In the genomic region with DNA sequence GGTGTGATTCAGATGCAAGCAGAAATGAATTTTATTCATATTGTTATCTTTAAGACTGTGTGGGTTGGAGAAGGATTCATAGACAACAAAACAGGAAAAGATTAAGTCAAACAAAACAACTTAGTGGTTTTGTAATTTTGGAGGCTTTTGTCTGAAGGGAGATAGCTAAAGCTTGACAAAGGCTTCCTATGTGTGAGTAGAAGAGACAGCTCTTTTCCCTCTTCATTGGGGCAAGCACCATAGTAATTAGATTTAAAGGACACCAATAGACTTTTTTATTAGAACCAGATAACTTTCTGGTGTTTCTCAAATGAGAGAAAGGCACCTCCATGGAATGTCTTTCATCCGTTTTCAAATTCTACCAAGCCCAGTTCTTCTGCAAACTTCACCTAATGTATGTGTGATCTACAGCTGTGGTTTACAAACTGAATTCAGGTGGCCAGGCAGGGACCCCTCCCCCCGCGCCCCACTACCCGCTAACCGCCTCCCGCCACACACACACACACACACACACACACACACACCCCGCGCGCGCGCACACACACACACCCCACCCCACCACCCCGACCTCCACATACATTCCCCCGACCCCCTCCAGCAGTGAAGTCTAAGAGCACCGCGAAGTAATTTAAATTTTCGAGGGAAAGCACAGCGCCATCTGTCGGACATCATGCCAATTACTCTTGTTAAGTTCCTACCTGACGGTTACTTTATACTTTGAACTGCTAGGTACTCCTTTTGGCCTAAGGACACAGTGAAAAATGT, we compare ENCODE assay signal across 8 cellular contexts. TPM values are rescaled to one million over a fixed set of nuclear protein-coding genes. Genes with fewer than 3 reads are reported as not detected.
DNase-seq lines count a peak whose midpoint lies in the region; ATAC-seq, FAIRE-seq and TF ChIP-seq lines count a peak whose summit lies in the region.

No MANE protein-coding gene starts in this region.

- peak overlapping the region; percentile 39; the same call in 1 of the 2 replicates for H2AFZ ChIP-seq in GM12878 (ENCODE audit: control insufficient read depth, low read depth, low read length)

- TF ChIP-seq CTCF in AG10803 (conservative IDR thresholded peaks at IDR 0.05; ENCODE audit: low read length) (peak; percentile 68), GM12878 (IDR thresholded peaks at IDR 0.05 in 2 of 3, conservative IDR thresholded peaks at IDR 0.05 in 1 of 3; ENCODE audit: control insufficient read depth in 2 of 3, extremely low read depth in 1 of 3, insufficient read depth in 1 of 3, low read depth in 3 of 3, low read length in 3 of 3) (peak; percentile 63 to 69 (median 66))

- intact Hi-C loops in GM12878 (cut with micrococcal nuclease; ENCODE audit: unreplicated experiment) = loop anchor here (1.0 kb wide), 1 partner anchor 211 kb away; no protein-coding TSS in a partner anchor

- no TSS peak for BruUV-seq in GM12878 (replicated peaks; lab: Mats Ljungman, UMichigan)

- 3% methylated on average over 9 of the region's 19 CpGs for WGBS in GM12878 (ENCODE audit: insufficient coverage, insufficient replicate concordance, low lambda C conversion rate, missing lambda C conversion rate)

- in situ Hi-C loops in GM12878 (cut with MboI) = no loop called here

- H3K4me2 ChIP-seq in GM12878 (ENCODE audit: control insufficient read depth, insufficient read depth) = peak overlapping the region; percentile 42; the same call in 1 of the 2 replicates

- no peaks in the 10 kb centered on the region for H4K20me1 ChIP-seq in GM12878 (ENCODE audit: control insufficient read depth, insufficient read depth)

- no peak for TF ChIP-seq EP300 in GM12878 (IDR thresholded peaks at IDR 0.05; ENCODE audit: borderline replicate concordance in 1 of 2, control insufficient read depth in 1 of 2, low read depth in 2 of 2, low read length in 2 of 2)

- no peak for TF ChIP-seq POLR2A in GM12878 (IDR thresholded peaks at IDR 0.05; ENCODE audit: low read depth, low read length)

- H3K9me3 ChIP-seq in GM12878 (replicated peaks; ENCODE audit: control insufficient read depth, insufficient read depth, low read length) = no peaks in the 10 kb centered on the region

- SMC1A ChIA-PET in GM12878 (lab: Charles Lee; ENCODE audit: uncharacterized antibody, unreplicated experiment) = interaction anchor here (0.7 to 2.0 kb wide), 2 partner anchors 16 to 212 kb away, joined by 3 to 16 read pairs; no protein-coding TSS in a partner anchor

- peak; percentile 57 for TF ChIP-seq RAD21 in GM12878 (IDR thresholded peaks at IDR 0.05; ENCODE audit: insufficient read depth, low read depth, low read length)

- RAD21 ChIA-PET in GM12878 (lab: Charles Lee; ENCODE audit: unreplicated experiment) = interaction anchor here (1.3 to 1.8 kb wide), 2 partner anchors 211 to 381 kb away, joined by 3 to 9 read pairs; no protein-coding TSS in a partner anchor

- H3K27ac ChIP-seq in GM12878 (ENCODE audit: control insufficient read depth, insufficient read depth) = no peak overlapping the region

- ATAC-seq in HG03575 (IDR thresholded peaks at IDR 0.05; ENCODE audit: extremely low read depth, insufficient number of reproducible peaks, low FRiP score, unreplicated experiment) (peak; percentile 44), GM12878 (peak; percentile 92)

- no peak overlapping the region for H3K9ac ChIP-seq in GM12878 (ENCODE audit: control insufficient read depth, insufficient read depth, low read length)

- peak; percentile 96 for FAIRE-seq in GM12878 (lab: Jason Lieb, UNC)

- POLR2A ChIA-PET in GM12878 (lab: Charles Lee) = interaction anchor here (0.6 kb wide), 1 partner anchor 22 kb away, joined by 3 read pairs; no protein-coding TSS in a partner anchor

- H3K27me3 ChIP-seq in GM12878 (replicated peaks in 1 of 2; ENCODE audit: control insufficient read depth in 2 of 2, insufficient read depth in 2 of 2, low read length in 1 of 2) = no peaks in the 10 kb centered on the region

- no peaks in the 10 kb centered on the region for H3K36me3 ChIP-seq in GM12878 (ENCODE audit: control insufficient read depth in 2 of 2, insufficient read depth in 2 of 2, low read length in 1 of 2)

- DNase-seq in AG10803 (ENCODE audit: low read depth) (peak; percentile 45), GM19238 (ENCODE audit: insufficient read length, low spot score) (peak; percentile 24), T-helper 22 cell (ENCODE audit: low read depth) (peak; percentile 11), GM12878 (ENCODE audit: low read depth, low spot score) (peak; percentile 19), iPS-NIHi11 (ENCODE audit: low spot score) (peak; percentile 82), NCI-H524 treated with DMSO at 0.1 percent for 48 hours (lab: John Stamatoyannopoulos, UW) (no peak)
- peak; percentile 26 to 54 for DNase-seq in stimulated activated CD4-positive, alpha-beta T cell treated with anti-CD3 and anti-CD28 coated beads, Interleukin-15, amount 100 ng/mL, for 48 hours (ENCODE audit: low read depth in 2 of 2)

- H3K4me3 ChIP-seq in AG10803 (ENCODE audit: low read length) (peak overlapping the region; percentile 12; the same call in 1 of the 2 replicates), GM12878 (no peak overlapping the region)

- no peaks in the 10 kb centered on the region for H3K79me2 ChIP-seq in GM12878 (ENCODE audit: control insufficient read depth, insufficient read depth, low read length)

- CTCF ChIA-PET in GM12878 (lab: Yijun Ruan, JAX) = interaction anchor here (0.7 to 3.0 kb wide), 23 partner anchors 11 to 651 kb away, joined by 3 to 24 read pairs (median 4); no protein-coding TSS in a partner anchor

- H3K4me1 ChIP-seq in GM12878 (ENCODE audit: control insufficient read depth, insufficient read depth, low read length) = no peaks in the 10 kb centered on the region

TF ChIP-seq in GM12878, 131 proteins besides CTCF, POLR2A, EP300 and RAD21:
- TF ChIP-seq YY1 (IDR thresholded peaks at IDR 0.05; ENCODE audit: low read depth, low read length) (0 out of 2 replicates have a peak, but pooled peaks have one; percentile 14), ZBTB33 (IDR thresholded peaks at IDR 0.05) (0 out of 2 replicates have a peak, but pooled peaks have one; percentile 35), SMC3 (IDR thresholded peaks at IDR 0.05; ENCODE audit: borderline replicate concordance, low read length) (peak; percentile 52), BACH1 (IDR thresholded peaks at IDR 0.05; ENCODE audit: borderline replicate concordance) (no peak)

RNA-seq across cellular contexts. Expression of gene PPP1R1C, which starts 31.7 kb away (rescaled TPM):
- not detected in 2 replicates for total RNA-seq in GM12878 (2013; cell fraction: nucleolus; rRNA removed)
- total RNA-seq in GM12878 (2014; rRNA removed) (0.11 TPM in 1 of 2 replicates, not detected in the other), GM12878 (2014; rRNA removed; fragmentation: Illumina TruSeq; extraction: Trizol) (not detected in 2 replicates), GM12878 (2021) (not detected in 2 replicates)
- not detected for polyA plus RNA-seq in GM12878 (2011; ENCODE audit: low read depth)
- polyA plus RNA-seq in GM12878 (2011; rRNA removed) (not detected in 2 replicates), GM12878 (2014; fragmentation: Illumina TruSeq; extraction: Trizol) (not detected in 2 replicates), GM12878 (2014; fragmentation: Nextera tagmentation; extraction: Ambion mirVana) (not detected), GM12878 (2014; rRNA removed) (not detected in 2 replicates), GM12878 (2016; fragmentation: Nextera tagmentation; extraction: Ambion mirVana) (not detected)
- polyA plus RNA-seq in GM12878 (2011; cell fraction: cytosol; rRNA removed) = not detected in 2 replicates
- polyA plus RNA-seq in GM12878 (2011; cell fraction: nucleus; rRNA removed) = not detected in 2 replicates
- polyA plus RNA-seq in GM12878 (2012) = not detected in 2 replicates
- not detected in 2 replicates for polyA minus RNA-seq in GM12878 (2011; rRNA and poly(A)+ RNA removed)
- polyA minus RNA-seq in GM12878 (2011; cell fraction: cytosol; rRNA and poly(A)+ RNA removed) = not detected in 2 replicates
- not detected in 2 replicates for polyA minus RNA-seq in GM12878 (2011; cell fraction: nucleus; rRNA and poly(A)+ RNA removed)
